Comparison of ENCODE assay signal across 28 cellular contexts in the genomic region with DNA sequence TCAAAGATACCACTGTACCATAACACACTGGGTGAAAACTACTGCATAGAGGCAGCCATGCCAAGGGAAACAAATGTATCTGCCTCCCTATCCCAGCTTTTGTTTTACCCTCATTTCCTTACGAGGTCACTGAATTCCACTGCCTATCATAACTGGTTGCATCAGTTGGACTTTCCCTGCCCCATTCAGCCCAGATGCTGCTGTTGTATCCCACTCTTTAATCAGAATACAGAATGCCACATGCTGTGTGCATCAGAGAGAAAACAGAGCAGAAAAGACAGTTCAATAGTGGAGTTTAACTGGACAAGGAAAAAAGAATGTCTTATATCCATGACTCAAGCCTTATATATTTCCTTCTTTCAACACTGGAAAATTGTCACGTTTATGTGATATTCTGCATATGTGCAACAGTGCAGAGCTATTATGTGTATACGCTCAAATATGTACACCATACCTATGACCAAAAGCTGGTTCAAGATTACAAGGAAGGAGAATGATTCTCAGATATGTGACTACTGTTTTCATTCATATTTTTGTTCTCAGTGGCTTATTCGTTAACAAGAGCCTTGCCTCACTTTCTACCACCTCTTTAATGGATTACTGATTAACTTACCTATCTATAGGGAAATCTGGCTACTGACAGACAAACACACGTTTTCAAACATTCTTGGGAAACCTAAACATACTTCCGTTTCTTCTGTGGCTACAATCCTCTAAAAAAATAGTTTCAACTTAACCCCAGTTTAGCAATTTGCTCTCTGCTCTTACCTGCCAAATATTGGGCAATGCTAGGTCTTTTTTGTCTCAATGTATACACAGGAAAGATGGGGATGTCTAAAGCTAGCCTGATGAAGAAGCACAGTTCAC.
A peak's percentile ranks its signal among the peaks of the same experiment; 100 is the strongest.
DNase-seq lines count a peak whose midpoint lies in the region; ATAC-seq, FAIRE-seq and TF ChIP-seq lines count a peak whose summit lies in the region.
"Had no signal": no experiment of that assay in that cellular context is flagged by ENCODE, and none has a peak within 500 bp of the region (broad histone marks: within the 10 kb centered on the region; RNA-seq: fewer than 3 reads in every experiment).

No MANE protein-coding gene starts in this region.

- peak; percentile 60 for FAIRE-seq in D721Med (lab: Jason Lieb, UNC)

- no peaks in the 10 kb centered on the region for H3K36me3 ChIP-seq in A673 (ENCODE audit: insufficient read depth, low read length, poor library complexity, severe bottlenecking)
- H3K36me3 ChIP-seq: WERI-Rb-1 had no signal

- ATAC-seq in HG02852 (IDR thresholded peaks at IDR 0.05; ENCODE audit: unreplicated experiment): no peak
- ATAC-seq: activated T-cell treated with anti-CD3 and anti-CD28 coated beads, Interleukin-2, amount 50 U/mL, for 4 hours; body of pancreas; stimulated activated naive CD8-positive, alpha-beta T cell treated with anti-CD3 and anti-CD28 coated beads, Interleukin-15, Interleukin-2, amounts not matched to agents 100 U/mL and 50 U/mL, for 24 hours had no signal

- intact Hi-C loops in A673 (cut with micrococcal nuclease; ENCODE audit: unreplicated experiment): no loop called here

- H3K27ac Mint-ChIP-seq in nephron: peak overlapping the region; percentile 51 to 72 (median 65)
- H3K27ac Mint-ChIP-seq: activated CD4-positive, alpha-beta T cell treated with anti-CD3 and anti-CD28 coated beads, Interleukin-2, amount 10 ng/mL, durations not matched to agents 24 days and 14 days had no signal

- H3K27me3 ChIP-seq in A673 (replicated peaks; ENCODE audit: insufficient read depth, low read depth, low read length, poor library complexity): no peaks in the 10 kb centered on the region
- H3K27me3 ChIP-seq: body of pancreas, testis had no signal

- POLR2A ChIA-PET in A673 (lab: Charles Lee; ENCODE audit: low non-redundant PET): interaction anchor here (0.5 kb wide), 1 partner anchor 556 kb away, joined by 3 read pairs; no protein-coding TSS in a partner anchor

- H3K9me3 Mint-ChIP-seq in nephron: no peaks in the 10 kb centered on the region
- H3K9me3 Mint-ChIP-seq: activated CD4-positive, alpha-beta T cell treated with anti-CD3 and anti-CD28 coated beads, Interleukin-2, amount 10 ng/mL, durations not matched to agents 24 days and 14 days; activated T-cell treated with anti-CD3 and anti-CD28 coated beads, Interleukin-2, amount 50 U/mL, for 4 hours had no signal

- no peaks in the 10 kb centered on the region for H3K4me1 ChIP-seq in A673 (ENCODE audit: insufficient read depth, low read length, poor library complexity, severe bottlenecking)
- H3K4me1 ChIP-seq: body of pancreas, testis had no signal

- H3K4me3 ChIP-seq in A673 (ENCODE audit: low read depth, low read length, poor library complexity, severe bottlenecking): no peak overlapping the region
- H3K4me3 ChIP-seq: body of pancreas, testis had no signal

- H3K27ac ChIP-seq in A673 (ENCODE audit: low read depth, low read length, poor library complexity, severe bottlenecking): no peak overlapping the region
- H3K27ac ChIP-seq: body of pancreas, C4-2B, testis, WERI-Rb-1 had no signal

- CTCF ChIA-PET in A673 (lab: Charles Lee): no interaction called here

- TF ChIP-seq CTCF in D721Med (IDR thresholded peaks at IDR 0.05; ENCODE audit: insufficient read depth, missing control alignments) (no peak), nephron (IDR thresholded peaks at IDR 0.05; ENCODE audit: unreplicated experiment in 3 of 3) (no peak), A673 (conservative IDR thresholded peaks at IDR 0.05; ENCODE audit: low read depth, low read length) (no peak)

- DNase-seq in D721Med (ENCODE audit: insufficient read length, low spot score): no peak
- DNase-seq in HT-29 (ENCODE audit: low spot score): peak; percentile 39
- peak; percentile 19 for DNase-seq in glomerular visceral epithelial cell (ENCODE audit: extremely low spot score)
- DNase-seq in GM19240 (ENCODE audit: insufficient read length, low spot score): no peak
- no peak for DNase-seq in NCI-H2029 (lab: John Stamatoyannopoulos, UW)
- DNase-seq in A673 (ENCODE audit: low spot score): no peak
- DNase-seq: activated CD4-positive, alpha-beta T cell treated with anti-CD3 and anti-CD28 coated beads, Interleukin-2, amount 10 ng/mL, durations not matched to agents 24 days and 14 days; activated gamma-delta T cell treated with Interleukin-2 at 50 U/mL for 16 hours; activated T-cell treated with anti-CD3 and anti-CD28 coated beads, Interleukin-2, amount 50 U/mL, for 4 hours; body of pancreas; DMS153; IMR-90; mammary epithelial cell; NCI-H1048; NCI-H1694 treated with DMSO at 0.1 percent for 48 hours; NCI-H2171; NCI-H510A treated with DMSO at 0.1 percent for 48 hours; NK-92 treated with Interleukin-12 subunit alpha and Interleukin-12 subunit beta, amount 100 ng/mL, for 24 hours; nucleus accumbens; SHP77 treated with DMSO at 0.1 percent for 48 hours; stimulated activated naive CD8-positive, alpha-beta T cell treated with anti-CD3 and anti-CD28 coated beads, Interleukin-15, Interleukin-2, amounts not matched to agents 100 U/mL and 50 U/mL, for 24 hours; SW 1271; T1000; testis; WERI-Rb-1 had no signal

- peaks cover 22% of the 10 kb centered on the region for H3K4me1 Mint-ChIP-seq in nephron
- H3K4me1 Mint-ChIP-seq: activated CD4-positive, alpha-beta T cell treated with anti-CD3 and anti-CD28 coated beads, Interleukin-2, amount 10 ng/mL, durations not matched to agents 24 days and 14 days had no signal

- H3K36me3 Mint-ChIP-seq in nephron (ENCODE audit: low read depth): no peaks in the 10 kb centered on the region

- H3K27me3 Mint-ChIP-seq in nephron (ENCODE audit: low read depth): no peaks in the 10 kb centered on the region
- H3K27me3 Mint-ChIP-seq: activated CD4-positive, alpha-beta T cell treated with anti-CD3 and anti-CD28 coated beads, Interleukin-2, amount 10 ng/mL, durations not matched to agents 24 days and 14 days had no signal

- no peak overlapping the region for H3K4me3 Mint-ChIP-seq in nephron
- H3K4me3 Mint-ChIP-seq: activated CD4-positive, alpha-beta T cell treated with anti-CD3 and anti-CD28 coated beads, Interleukin-2, amount 10 ng/mL, durations not matched to agents 24 days and 14 days; activated T-cell treated with anti-CD3 and anti-CD28 coated beads, Interleukin-2, amount 50 U/mL, for 4 hours had no signal

- H3K9me3 ChIP-seq in A673 (ENCODE audit: low read depth, low read length, poor library complexity, severe bottlenecking): no peaks in the 10 kb centered on the region
- H3K9me3 ChIP-seq: body of pancreas, testis had no signal

- no TSS peak for BruUV-seq in A673 (replicated peaks; lab: Mats Ljungman, UMichigan)

Comparison
In these comparisons a context has a peak if more than half of its experiments do, and no peak if none do; other contexts are left out.
1. DNase-seq: peak in HT-29 (single experiment) and glomerular visceral epithelial cell (single experiment); none in D721Med (single experiment), GM19240 (single experiment), NCI-H2029 (single experiment) and A673 (single experiment).